Comparison of ENCODE assay signal across 8 cellular contexts in genomic region chr12:1592444-1593231, GRCh38. TPM values are rescaled to one million over a fixed set of nuclear protein-coding genes. Genes with fewer than 3 reads are reported as not detected.
DNase-seq lines count a peak whose midpoint lies in the region; ATAC-seq, FAIRE-seq and TF ChIP-seq lines count a peak whose summit lies in the region.

No MANE protein-coding gene starts in this region.

- no peak for TF ChIP-seq EP300 in gastroesophageal sphincter (IDR thresholded peaks at IDR 0.05)

- H3K4me3 ChIP-seq in BLaER1 treated with 17β-estradiol and CSF1 and Interleukin-3, amounts not matched to agents 10 nM and 100 nM: peak overlapping the region; percentile 81 to 95 (median 90)
- H3K4me3 ChIP-seq in gastroesophageal sphincter: peak overlapping the region; percentile 89 to 98
- peak overlapping the region; percentile 67 to 81 (median 74) for H3K4me3 ChIP-seq in pancreas
- peak overlapping the region; percentile 70 to 73 for H3K4me3 ChIP-seq in aorta (ENCODE audit: low read length in 2 of 2)

- H3K79me2 ChIP-seq in H9 (ENCODE audit: insufficient read depth, low read length): no peaks in the 10 kb centered on the region; the same call in 1 of the 2 replicates

- no peak overlapping the region for H2BK120ac ChIP-seq in H9 (ENCODE audit: low read depth, low read length, poor library complexity, severe bottlenecking)

- H3K4me1 ChIP-seq in BLaER1 treated with 17β-estradiol and CSF1 and Interleukin-3, amounts not matched to agents 10 nM and 100 nM: peaks cover 53 to 71% (median 63%) of the 10 kb centered on the region in 10 experiments
- peaks cover 15% of the 10 kb centered on the region for H3K4me1 ChIP-seq in H9 (ENCODE audit: insufficient read depth, low read length)
- peaks cover 12 to 76% (median 30%) of the 10 kb centered on the region in 3 donors for H3K4me1 ChIP-seq in gastroesophageal sphincter
- peaks cover 16 to 36% (median 29%) of the 10 kb centered on the region in 3 donors for H3K4me1 ChIP-seq in pancreas
- peaks cover 0 to 3% of the 10 kb centered on the region in 2 donors for H3K4me1 ChIP-seq in aorta (ENCODE audit: control insufficient read depth in 1 of 2, insufficient read depth in 2 of 2, low read length in 2 of 2)

- no peak overlapping the region for H2AK5ac ChIP-seq in H9 (ENCODE audit: insufficient read length, low read length)

- peaks cover 0 to 2% (median 0%) of the 10 kb centered on the region in 3 experiments; a peak in 1 of 7 replicates for H3K36me3 Mint-ChIP-seq in H9 (ENCODE audit: insufficient read depth in 1 of 3, low read depth in 3 of 3)

- no peak overlapping the region for H3T11ph ChIP-seq in H9 (ENCODE audit: low read length)

- no peak overlapping the region for H4K8ac ChIP-seq in H9 (replicated peaks; ENCODE audit: insufficient read length, low read depth, low read length)

- intact Hi-C loops in pancreas (cut with DNase I): no loop called here
- intact Hi-C loops in aorta (cut with DNase I): no loop called here

- ATAC-seq in gastroesophageal sphincter (no peak), pancreas (peak in 3 of 4 donors; percentile 1 to 9 (median 1)), aorta (ENCODE audit: low FRiP score) (peak; percentile 0), HG02938 (IDR thresholded peaks at IDR 0.05; ENCODE audit: unreplicated experiment) (no peak)

- H3K27me3 Mint-ChIP-seq in H9 (ENCODE audit: low read depth): peaks cover 74% of the 10 kb centered on the region

- no peak overlapping the region for H2AFZ ChIP-seq in H9 (ENCODE audit: low read length)

- no peaks in the 10 kb centered on the region for H3K9me3 ChIP-seq in BLaER1 treated with 17β-estradiol and CSF1 and Interleukin-3, amounts not matched to agents 10 nM and 100 nM (replicated peaks in 1 of 11)
- H3K9me3 ChIP-seq in H9 (ENCODE audit: control insufficient read depth, low read depth, low read length): no peaks in the 10 kb centered on the region
- no peaks in the 10 kb centered on the region for H3K9me3 ChIP-seq in gastroesophageal sphincter
- H3K9me3 ChIP-seq in pancreas: no peaks in the 10 kb centered on the region
- H3K9me3 ChIP-seq in aorta (ENCODE audit: control insufficient read depth, low read length): no peaks in the 10 kb centered on the region

- H3K27me3 ChIP-seq in BLaER1 treated with 17β-estradiol and CSF1 and Interleukin-3, amounts not matched to agents 10 nM and 100 nM: no peaks in the 10 kb centered on the region
- H3K27me3 ChIP-seq in H9 (ENCODE audit: insufficient read depth, low read length) (peaks cover 33% of the 10 kb centered on the region; the same call in 1 of the 2 replicates), gastroesophageal sphincter (no peaks in the 10 kb centered on the region), pancreas (no peaks in the 10 kb centered on the region), aorta (ENCODE audit: control insufficient read depth in 1 of 2, insufficient read depth in 2 of 2, low read length in 1 of 2) (no peaks in the 10 kb centered on the region)

- no peak overlapping the region for H4K91ac ChIP-seq in H9 (ENCODE audit: insufficient read length, low read depth, low read length)

- H3K79me1 ChIP-seq in H9 (ENCODE audit: insufficient read depth, low read depth, low read length, poor library complexity, severe bottlenecking): no peaks in the 10 kb centered on the region

- peaks cover 27% of the 10 kb centered on the region for H3K23me2 ChIP-seq in H9 (ENCODE audit: insufficient read length, low read depth, low read length, poor library complexity, severe bottlenecking)

- H3K4me3 Mint-ChIP-seq in H9: peak overlapping the region; percentile 71 to 88

- H2BK5ac ChIP-seq in H9 (ENCODE audit: insufficient read length, low read length): no peak overlapping the region

- no peak overlapping the region for H3K23ac ChIP-seq in H9 (ENCODE audit: insufficient read length, low read depth, low read length)

- no peak overlapping the region for H4K5ac ChIP-seq in H9 (ENCODE audit: insufficient read length, low read depth, low read length)

- peaks cover 0 to 1% of the 10 kb centered on the region in 2 experiments; a peak in 3 of 5 replicates for H3K9me3 Mint-ChIP-seq in H9

- TF ChIP-seq CTCF in H9 (conservative IDR thresholded peaks at IDR 0.05): peak; percentile 11; the same call in 1 of the 3 replicates
- no peak for TF ChIP-seq CTCF in gastroesophageal sphincter (IDR thresholded peaks at IDR 0.05)
- no peak for TF ChIP-seq CTCF in pancreas (IDR thresholded peaks at IDR 0.05)

- peak overlapping the region in 8 of 11 experiments; percentile 13 to 97 (median 95); a peak in 10 of 22 replicates for H3K27ac ChIP-seq in BLaER1 treated with 17β-estradiol and CSF1 and Interleukin-3, amounts not matched to agents 10 nM and 100 nM
- no peak overlapping the region for H3K27ac ChIP-seq in H9 (ENCODE audit: insufficient read length, low read depth, low read length)
- H3K27ac ChIP-seq in gastroesophageal sphincter: peak overlapping the region in 3 of 4 donors; percentile 94 to 98 (median 97)
- peak overlapping the region in 3 of 4 donors; percentile 65 to 96 (median 67) for H3K27ac ChIP-seq in pancreas
- no peak overlapping the region for H3K27ac ChIP-seq in aorta (ENCODE audit: low read depth in 1 of 2, low read length in 2 of 2)

- no peak overlapping the region; the same call in 1 of the 2 replicates for H3K14ac ChIP-seq in H9 (ENCODE audit: insufficient read depth, low read length)

- no peak overlapping the region for H3K4ac ChIP-seq in H9 (ENCODE audit: low read depth, low read length)

- H2BK20ac ChIP-seq in H9 (ENCODE audit: low read depth, low read length, poor library complexity, severe bottlenecking): no peak overlapping the region

- H2BK15ac ChIP-seq in H9 (ENCODE audit: low read depth, low read length): no peak overlapping the region

- TF ChIP-seq POLR2A in gastroesophageal sphincter (IDR thresholded peaks at IDR 0.05): no peak

- H3K9ac ChIP-seq in BLaER1 treated with 17β-estradiol and CSF1 and Interleukin-3, amounts not matched to agents 10 nM and 100 nM: peak overlapping the region; percentile 93 to 97 (median 96)
- H3K9ac ChIP-seq in H9 (ENCODE audit: extremely low read depth, insufficient read length, low read length): no peak overlapping the region

- no CpG with 5 or more reads among the region's 30 CpGs for WGBS in H9 (ENCODE audit: extremely low coverage, insufficient read length, low lambda C conversion rate)
- WGBS in gastroesophageal sphincter (ENCODE audit: low coverage in 1 of 2), 2 donors: 10 to 19% methylated on average over 2 to 14 of the region's 30 CpGs
- 6% methylated on average over 29 to 30 of the region's 30 CpGs for WGBS in pancreas, 2 donors
- 22 to 23% methylated on average over 29 to 30 of the region's 30 CpGs for WGBS in aorta, 2 donors

- H3K27ac Mint-ChIP-seq in H9: no peak overlapping the region

- H4K20me1 ChIP-seq in BLaER1 treated with 17β-estradiol and CSF1 and Interleukin-3, amounts not matched to agents 10 nM and 100 nM: peaks cover 50 to 63% (median 58%) of the 10 kb centered on the region in 11 experiments; a peak in 21 of 22 replicates
- peaks cover 5% of the 10 kb centered on the region for H4K20me1 ChIP-seq in H9 (ENCODE audit: control insufficient read depth, insufficient read depth, insufficient read length)

- no peak overlapping the region for H2BK12ac ChIP-seq in H9 (ENCODE audit: insufficient read length, low read depth, low read length)

- peaks cover 0 to 11% (median 0%) of the 10 kb centered on the region in 11 experiments; a peak in 4 of 22 replicates for H3K36me3 ChIP-seq in BLaER1 treated with 17β-estradiol and CSF1 and Interleukin-3, amounts not matched to agents 10 nM and 100 nM
- H3K36me3 ChIP-seq in gastroesophageal sphincter (no peaks in the 10 kb centered on the region), pancreas (no peaks in the 10 kb centered on the region), aorta (ENCODE audit: control insufficient read depth in 1 of 2, insufficient read depth in 2 of 2, low read length in 1 of 2) (no peaks in the 10 kb centered on the region)

- H3K56ac ChIP-seq in H9 (ENCODE audit: insufficient read length, low read depth, low read length): no peak overlapping the region

- peak overlapping the region; percentile 95 to 100 (median 99) for H3K4me2 ChIP-seq in BLaER1 treated with 17β-estradiol and CSF1 and Interleukin-3, amounts not matched to agents 10 nM and 100 nM
- peak overlapping the region; percentile 83 for H3K4me2 ChIP-seq in H9 (ENCODE audit: insufficient read depth, insufficient read length, low read length)

- H3K4me1 Mint-ChIP-seq in H9: peaks cover 57 to 67% of the 10 kb centered on the region in 2 experiments

- DNase-seq in H9: peak; percentile 62
- DNase-seq in RKO (ENCODE audit: low spot score): peak; percentile 88
- DNase-seq in activated effector memory CD4-positive, alpha-beta T cell treated with anti-CD3 and anti-CD28 coated beads, Interleukin-2, amount 50 U/mL, for 16 hours: peak; percentile 85
- DNase-seq in pancreas: peak in 4 of 6 donors; percentile 28 to 77 (median 40)
- DNase-seq in aorta: peak in 1 of 2 donors; percentile 59

- FAIRE-seq in pancreas (lab: Jason Lieb, UNC): no peak

- H3K18ac ChIP-seq in H9 (ENCODE audit: insufficient read length, low read depth, low read length): no peak overlapping the region

RNA-seq across cellular contexts. Expression of gene FBXL14, which starts 1.7 kb away (rescaled TPM):
- total RNA-seq in H9 (2021) (15.6 and 16.0 TPM in 2 replicates), gastroesophageal sphincter (10 to 100 TPM; 10.9 to 16.4 (median 13.1) TPM), pancreas (10 to 100 TPM in 3 of 6 donors, 1 to 10 TPM in 3; 8.1 to 14.2 (median 9.6) TPM), aorta (10 to 100 TPM in 1 of 2 donors, 1 to 10 TPM in 1; 8.0 to 13.2 TPM)
- polyA plus RNA-seq in pancreas (1 to 10 TPM; 3.2 to 5.0 TPM), aorta (1 to 10 TPM; 2.8 to 7.1 TPM)

RNA-seq across cellular contexts. Expression of gene WNT5B, which starts 36.4 kb away (rescaled TPM):
- total RNA-seq in H9 (2021): 0.61 and 1.5 TPM in 2 replicates
- total RNA-seq in gastroesophageal sphincter: 10 to 100 TPM in 3 of 4 donors, 1 to 10 TPM in 1; 9.4 to 76.5 (median 26.3) TPM
- total RNA-seq in pancreas: 1 to 10 TPM in 2 of 6 donors, under 1 TPM in 4; 0.72 to 2.8 (median 0.92) TPM
- under 1 TPM; 0.72 to 0.85 TPM for polyA plus RNA-seq in pancreas
- 10 to 100 TPM in 1 of 2 donors, 1 to 10 TPM in 1; 4.2 to 11.2 TPM for total RNA-seq in aorta
- polyA plus RNA-seq in aorta: 1 to 10 TPM in 1 of 2 donors, under 1 TPM in 1; 0.88 to 1.3 TPM

Comparison
In these comparisons a context has a peak if more than half of its experiments do, and no peak if none do; other contexts are left out.
1. H3K27ac ChIP-seq: peak in BLaER1 treated with 17β-estradiol and CSF1 and Interleukin-3, amounts not matched to agents 10 nM and 100 nM (8 of 11), gastroesophageal sphincter (3 of 4) and pancreas (3 of 4); none in H9 (single experiment) and aorta (0 of 2).
2. ATAC-seq: peak in pancreas (3 of 4) and aorta (single experiment); none in gastroesophageal sphincter (single experiment) and HG02938 (single experiment).
3. Peak in every context shown above with its lines, with median percentiles within 50 percentile points of each other: H3K4me3 ChIP-seq.